Comparison of ENCODE assay signal across 16 cellular contexts in genomic region chr14:90489916-90490726, GRCh38.
A peak's percentile ranks its signal among the peaks of the same experiment; 100 is the strongest.
DNase-seq lines count a peak whose midpoint lies in the region; ATAC-seq and TF ChIP-seq lines count a peak whose summit lies in the region.
"Had no signal": no experiment of that assay in that cellular context is flagged by ENCODE, and none has a peak within 500 bp of the region (broad histone marks: within the 10 kb centered on the region; RNA-seq: fewer than 3 reads in every experiment).

No MANE protein-coding gene starts in this region.

- H3K4me1 Mint-ChIP-seq in chondrocyte (ENCODE audit: low read depth): peaks cover 30% of the 10 kb centered on the region
- H3K4me1 Mint-ChIP-seq: activated naive CD8-positive, alpha-beta T cell treated with anti-CD3 and anti-CD28 coated beads for 36 hours had no signal

- no peaks in the 10 kb centered on the region for H3K27me3 Mint-ChIP-seq in chondrocyte (ENCODE audit: low read depth)
- H3K27me3 Mint-ChIP-seq: activated CD8-positive, alpha-beta T cell treated with anti-CD3 and anti-CD28 coated beads for 36 hours; activated naive CD8-positive, alpha-beta T cell treated with anti-CD3 and anti-CD28 coated beads for 36 hours had no signal

- no peaks in the 10 kb centered on the region for H3K9me3 Mint-ChIP-seq in chondrocyte (ENCODE audit: low read depth)
- H3K9me3 Mint-ChIP-seq: activated CD8-positive, alpha-beta T cell treated with anti-CD3 and anti-CD28 coated beads for 36 hours; activated naive CD8-positive, alpha-beta T cell treated with anti-CD3 and anti-CD28 coated beads for 36 hours had no signal

- in situ Hi-C loops in GM13976 (cut with MboI; ENCODE audit: low sequenced_read_pairs, unreplicated experiment): no loop called here

- TF ChIP-seq CTCF in GM13976 (IDR thresholded peaks at IDR 0.05; ENCODE audit: borderline replicate concordance, control extremely low read depth, extremely low read depth, insufficient read depth, missing control alignments) (no peak), chondrocyte (IDR thresholded peaks at IDR 0.05) (no peak)

- no peak overlapping the region for H3K27ac Mint-ChIP-seq in chondrocyte (ENCODE audit: unreplicated experiment)
- H3K27ac Mint-ChIP-seq: activated CD8-positive, alpha-beta T cell treated with anti-CD3 and anti-CD28 coated beads for 36 hours; activated naive CD8-positive, alpha-beta T cell treated with anti-CD3 and anti-CD28 coated beads for 36 hours had no signal

- no peak for ATAC-seq in HG03196 (IDR thresholded peaks at IDR 0.05; ENCODE audit: unreplicated experiment)
- ATAC-seq: activated CD8-positive, alpha-beta T cell treated with anti-CD3 and anti-CD28 coated beads for 36 hours; lower lobe of right lung had no signal

- DNase-seq in GM13976 (ENCODE audit: low spot score): peak; percentile 20
- peak; percentile 72 to 86 for DNase-seq in NCI-H446 (lab: John Stamatoyannopoulos, UW)
- DNase-seq in chondrocyte (ENCODE audit: low spot score): peak; percentile 11
- peak; percentile 14 for DNase-seq in pons (ENCODE audit: low spot score)
- DNase-seq in COR-L47 (lab: John Stamatoyannopoulos, UW): no peak
- DNase-seq in AML-193 (lab: John Stamatoyannopoulos, UW): no peak
- DNase-seq: activated CD8-positive, alpha-beta T cell treated with anti-CD3 and anti-CD28 coated beads for 36 hours; activated naive CD8-positive, alpha-beta T cell treated with anti-CD3 and anti-CD28 coated beads for 36 hours; activated T-cell treated with anti-CD3 and anti-CD28 coated beads, Interleukin-2, amount 50 U/mL, for 48 hours; effector CD8-positive, alpha-beta T cell; esophagus squamous epithelium; GDM1; lower lobe of right lung; NCI-H1417; T-helper 1 cell had no signal

- no peak overlapping the region for H3K4me3 Mint-ChIP-seq in chondrocyte (ENCODE audit: unreplicated experiment)
- H3K4me3 Mint-ChIP-seq: activated CD8-positive, alpha-beta T cell treated with anti-CD3 and anti-CD28 coated beads for 36 hours; activated naive CD8-positive, alpha-beta T cell treated with anti-CD3 and anti-CD28 coated beads for 36 hours had no signal

- H3K36me3 Mint-ChIP-seq in chondrocyte (ENCODE audit: low read depth): no peaks in the 10 kb centered on the region
- H3K36me3 Mint-ChIP-seq: activated naive CD8-positive, alpha-beta T cell treated with anti-CD3 and anti-CD28 coated beads for 36 hours had no signal

Comparison
In these comparisons a context has a peak if more than half of its experiments do, and no peak if none do; other contexts are left out.
1. DNase-seq: peak in GM13976 (single experiment), NCI-H446 (2 of 2), chondrocyte (single experiment) and pons (single experiment); none in COR-L47 (single experiment) and AML-193 (0 of 2).